In the genomic region with DNA sequence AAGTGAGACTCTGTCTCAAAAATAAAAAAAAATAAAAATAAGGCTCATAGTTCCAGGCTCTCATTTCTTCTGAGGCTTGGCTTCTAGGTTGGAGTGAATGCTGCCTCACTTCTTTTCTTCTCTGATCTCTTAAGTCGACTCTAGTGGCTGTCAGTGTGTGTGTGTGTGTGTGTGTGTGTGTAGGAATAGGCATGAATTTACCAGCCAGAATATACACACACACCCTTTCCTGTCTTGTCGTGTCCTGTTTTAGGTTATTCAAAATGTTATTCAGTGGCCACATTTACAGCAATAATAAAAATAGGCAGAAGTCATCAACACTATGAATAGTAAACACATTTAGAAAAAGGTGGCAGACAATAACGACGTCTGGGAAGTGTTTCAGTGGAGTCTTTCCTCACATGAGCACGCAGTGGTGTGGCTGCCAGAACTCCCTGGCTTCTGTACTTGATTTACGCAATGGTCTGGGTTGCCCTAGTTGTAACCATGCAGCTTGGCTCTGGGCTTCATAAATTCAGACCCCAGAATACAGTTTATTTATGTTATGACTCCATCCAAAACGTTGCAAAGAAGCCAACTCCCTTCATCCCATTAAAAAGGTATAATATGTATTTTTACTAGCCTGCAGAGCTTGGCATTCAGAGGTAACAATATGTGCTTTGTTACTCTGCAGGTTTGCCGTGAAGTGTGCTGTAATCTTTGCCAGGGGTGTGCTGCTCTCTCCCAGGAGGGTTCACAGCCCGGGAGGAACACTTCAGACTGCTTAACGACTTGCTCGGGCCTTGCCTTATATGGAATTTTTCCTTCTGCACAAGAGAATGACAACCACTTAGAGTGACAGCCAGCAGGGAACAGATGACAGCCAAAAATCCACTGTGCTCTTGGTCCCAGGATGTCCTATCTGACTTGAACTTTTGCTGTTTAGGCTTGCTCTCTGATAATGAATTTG, we compare ENCODE assay signal across 10 cellular contexts. TPM values are rescaled to one million over a fixed set of nuclear protein-coding genes. Genes with fewer than 3 reads are reported as not detected.
DNase-seq lines count a peak whose midpoint lies in the region; ATAC-seq, FAIRE-seq and TF ChIP-seq lines count a peak whose summit lies in the region.
"Had no signal": no experiment of that assay in that cellular context is flagged by ENCODE, and none has a peak within 500 bp of the region (broad histone marks: within the 10 kb centered on the region; RNA-seq: fewer than 3 reads in every experiment).

No MANE protein-coding gene starts in this region.

- TF ChIP-seq EP300 in transverse colon (IDR thresholded peaks at IDR 0.05; ENCODE audit: low read depth): peak; percentile 77

- no peaks in the 10 kb centered on the region for H3K9me3 ChIP-seq in left lung
- H3K9me3 ChIP-seq in transverse colon: no peaks in the 10 kb centered on the region
- H3K9me3 ChIP-seq in esophagus squamous epithelium: no peaks in the 10 kb centered on the region
- H3K9me3 ChIP-seq: A549 had no signal

- H3K27me3 ChIP-seq in bronchial epithelial cell (ENCODE audit: control insufficient read depth, insufficient read depth, low read length) (peaks cover 8% of the 10 kb centered on the region), left lung (no peaks in the 10 kb centered on the region), transverse colon (no peaks in the 10 kb centered on the region), esophagus squamous epithelium (peaks cover 0 to 12% (median 0%) of the 10 kb centered on the region in 4 donors)

- TF ChIP-seq CTCF in bronchial epithelial cell (IDR thresholded peaks at IDR 0.05; ENCODE audit: insufficient read depth, low read length, severe bottlenecking) (no peak), left lung (IDR thresholded peaks at IDR 0.05) (no peak), transverse colon (IDR thresholded peaks at IDR 0.05) (no peak), esophagus squamous epithelium (IDR thresholded peaks at IDR 0.05) (no peak)

- DNase-seq in NCI-H1436 (lab: John Stamatoyannopoulos, UW): peak; percentile 23
- no peak for DNase-seq in NCI-H1436 treated with DMSO at 0.1 percent for 48 hours (lab: John Stamatoyannopoulos, UW)
- DNase-seq in bronchial epithelial cell (ENCODE audit: low read depth): peak; percentile 30
- peak in 1 of 2 donors; percentile 55 for DNase-seq in left lung
- peak; percentile 44 for DNase-seq in transverse colon
- no peak for DNase-seq in esophagus squamous epithelium (lab: John Stamatoyannopoulos, UW)
- DNase-seq: NCI-H2081 treated with DMSO at 0.1 percent for 48 hours had no signal

- TF ChIP-seq POLR2A in transverse colon (IDR thresholded peaks at IDR 0.05) (no peak), esophagus squamous epithelium (IDR thresholded peaks at IDR 0.05) (no peak)

- H3K27ac ChIP-seq in left lung (no peak overlapping the region), transverse colon (peak overlapping the region; percentile 16 to 64 (median 52)), esophagus squamous epithelium (peak overlapping the region in 2 of 4 donors; percentile 36 to 55)
- H3K27ac ChIP-seq: A549 had no signal

- intact Hi-C loops in left lung (cut with DNase I) (no loop called here), transverse colon (cut with DNase I; ENCODE audit: low total_unique reads) (no loop called here), esophagus squamous epithelium (cut with DNase I) (no loop called here)

- H3K4me3 ChIP-seq in bronchial epithelial cell (ENCODE audit: low read depth, low read length) (no peak overlapping the region), left lung (no peak overlapping the region), transverse colon (no peak overlapping the region), esophagus squamous epithelium (no peak overlapping the region)
- H3K4me3 ChIP-seq: A549 had no signal

- no peak for FAIRE-seq in bronchial epithelial cell (lab: Jason Lieb, UNC)
- FAIRE-seq: A549 had no signal

- 8 to 11% methylated on average over 6 to 11 of the region's 11 CpGs for WGBS in transverse colon (ENCODE audit: low coverage in 1 of 2), 2 donors
- 12 to 15% methylated on average over 9 to 11 of the region's 11 CpGs for WGBS in esophagus squamous epithelium, 2 donors

- H3K4me1 ChIP-seq in left lung: no peaks in the 10 kb centered on the region
- H3K4me1 ChIP-seq in transverse colon: peaks cover 0 to 20% (median 12%) of the 10 kb centered on the region in 4 donors
- H3K4me1 ChIP-seq in esophagus squamous epithelium: peaks cover 4 to 16% (median 5%) of the 10 kb centered on the region in 3 donors
- H3K4me1 ChIP-seq: A549 had no signal

- ATAC-seq in left lung (peak; percentile 86), HG02623 (IDR thresholded peaks at IDR 0.05; ENCODE audit: unreplicated experiment) (no peak), GM18858 (IDR thresholded peaks at IDR 0.05; ENCODE audit: unreplicated experiment) (no peak)
- ATAC-seq: A549 had no signal

- in situ Hi-C loops in transverse colon (cut with MboI; ENCODE audit: low pct_ligation_motif_present in 1 of 4, low pct_unique_long_range_greater_than_20kb in 1 of 4, low sequenced_read_pairs in 3 of 4): no loop called here

- H3K36me3 ChIP-seq in bronchial epithelial cell (ENCODE audit: control insufficient read depth, insufficient read depth, low read length) (no peaks in the 10 kb centered on the region), left lung (no peaks in the 10 kb centered on the region), transverse colon (no peaks in the 10 kb centered on the region), esophagus squamous epithelium (no peaks in the 10 kb centered on the region)

RNA-seq across cellular contexts. Expression of gene PALM2AKAP2, which starts 34.4 kb away (rescaled TPM):
- total RNA-seq in bronchial epithelial cell (1.3 and 5.0 TPM in 2 replicates), left lung (10 to 100 TPM; 22.9 to 24.4 TPM), transverse colon (under 1 TPM in 3 of 4 donors, not detected in 1; 0.37 to 0.64 (median 0.55) TPM), esophagus squamous epithelium (1 to 10 TPM in 2 of 4 donors, under 1 TPM in 2; 0.34 to 3.3 (median 0.81) TPM)

Comparison
In these comparisons a context has a peak if more than half of its experiments do, and no peak if none do; other contexts are left out.
1. DNase-seq: peak in NCI-H1436 (single experiment), bronchial epithelial cell (single experiment) and transverse colon (single experiment); none in NCI-H1436 treated with DMSO at 0.1 percent for 48 hours (single experiment) and esophagus squamous epithelium (single experiment).
2. H3K27ac ChIP-seq: peak in transverse colon (4 of 4); none in left lung (0 of 2).